Comparison of ENCODE assay signal across 16 cellular contexts in genomic region chr7:83876593-83876992, GRCh38.
DNase-seq lines count a peak whose midpoint lies in the region; ATAC-seq and TF ChIP-seq lines count a peak whose summit lies in the region.
"Had no signal": no experiment of that assay in that cellular context is flagged by ENCODE, and none has a peak within 500 bp of the region (broad histone marks: within the 10 kb centered on the region; RNA-seq: fewer than 3 reads in every experiment).

No MANE protein-coding gene starts in this region.

- H3K9me3 ChIP-seq in endodermal cell (ENCODE audit: control insufficient read depth, low read length), result peaks cover 12% of the 10 kb centered on the region
- H3K9me3 ChIP-seq: tibial nerve had no signal

- TF ChIP-seq CTCF in astrocyte of the spinal cord (IDR thresholded peaks at IDR 0.05; ENCODE audit: low read depth, low read length) (no peak), endodermal cell (conservative IDR thresholded peaks at IDR 0.05) (no peak)

- H3K4me3 Mint-ChIP-seq in endodermal cell, result no peak overlapping the region
- H3K4me3 Mint-ChIP-seq: activated naive CD8-positive, alpha-beta T cell treated with anti-CD3 and anti-CD28 coated beads for 36 hours had no signal

- no peak for ATAC-seq in GM18873 (IDR thresholded peaks at IDR 0.05; ENCODE audit: low FRiP score, unreplicated experiment)
- ATAC-seq: left cardiac atrium had no signal

- H3K4me3 ChIP-seq in astrocyte of the spinal cord (ENCODE audit: low read depth, low read length), result no peak overlapping the region
- no peak overlapping the region for H3K4me3 ChIP-seq in endodermal cell (ENCODE audit: low read length)
- H3K4me3 ChIP-seq: coronary artery, tibial nerve had no signal

- no peaks in the 10 kb centered on the region for H3K36me3 ChIP-seq in endodermal cell (ENCODE audit: control insufficient read depth, insufficient read depth, low read length)
- H3K36me3 ChIP-seq: tibial nerve had no signal

- no peak overlapping the region for H3K27ac Mint-ChIP-seq in endodermal cell
- H3K27ac Mint-ChIP-seq: activated naive CD8-positive, alpha-beta T cell treated with anti-CD3 and anti-CD28 coated beads for 36 hours; progenitor cell of endocrine pancreas had no signal

- no peaks in the 10 kb centered on the region for H3K4me1 ChIP-seq in endodermal cell (ENCODE audit: control insufficient read depth, insufficient read depth, low read length)
- H3K4me1 ChIP-seq: tibial nerve had no signal

- in situ Hi-C loops in astrocyte of the spinal cord (cut with HindIII; ENCODE audit: low sequenced_read_pairs), result no loop called here

- DNase-seq in AG08395 (ENCODE audit: low spot score), result peak; percentile 33
- DNase-seq in M059J (ENCODE audit: low read depth), result peak; percentile 32
- peak; percentile 59 for DNase-seq in astrocyte of the spinal cord (ENCODE audit: low read depth, low spot score)
- peak; percentile 6 for DNase-seq in iPS-NIHi11 (ENCODE audit: low spot score)
- no peak for DNase-seq in retina
- no peak for DNase-seq in endodermal cell
- no peak for DNase-seq in activated CD4-positive, alpha-beta T cell treated with anti-CD3 and anti-CD28 coated beads for 1 hour
- DNase-seq: activated CD4-positive, CD25-positive, alpha-beta regulatory T cell treated with anti-CD3 and anti-CD28 coated beads, Interleukin-2, amount 50 U/mL, for 72 hours; activated naive CD8-positive, alpha-beta T cell treated with anti-CD3 and anti-CD28 coated beads for 36 hours; left cardiac atrium; NCI-H1105; OCI-M1 had no signal

- H3K27me3 ChIP-seq in endodermal cell (ENCODE audit: control insufficient read depth, insufficient read depth, low read length, poor library complexity, severe bottlenecking), result no peaks in the 10 kb centered on the region
- H3K27me3 ChIP-seq: tibial nerve had no signal

- 92 to 95% methylated on average over 2 of the region's 2 CpGs for WGBS in endodermal cell (ENCODE audit: insufficient coverage in 1 of 2, insufficient read length in 1 of 2), 2 experiments

- H3K27me3 Mint-ChIP-seq in endodermal cell (ENCODE audit: insufficient read depth), result no peaks in the 10 kb centered on the region
- H3K27me3 Mint-ChIP-seq: activated naive CD8-positive, alpha-beta T cell treated with anti-CD3 and anti-CD28 coated beads for 36 hours; progenitor cell of endocrine pancreas had no signal

- H3K36me3 Mint-ChIP-seq in endodermal cell (ENCODE audit: low read depth), result peaks cover 5% of the 10 kb centered on the region
- H3K36me3 Mint-ChIP-seq: activated naive CD8-positive, alpha-beta T cell treated with anti-CD3 and anti-CD28 coated beads for 36 hours had no signal

- H3K27ac ChIP-seq in endodermal cell (ENCODE audit: low read depth, low read length), result no peak overlapping the region
- H3K27ac ChIP-seq: coronary artery, tibial nerve had no signal

- peaks cover 1% of the 10 kb centered on the region for H3K4me1 Mint-ChIP-seq in endodermal cell
- H3K4me1 Mint-ChIP-seq: activated naive CD8-positive, alpha-beta T cell treated with anti-CD3 and anti-CD28 coated beads for 36 hours had no signal

- H3K9me3 Mint-ChIP-seq in endodermal cell, result peaks cover 4% of the 10 kb centered on the region
- H3K9me3 Mint-ChIP-seq: activated naive CD8-positive, alpha-beta T cell treated with anti-CD3 and anti-CD28 coated beads for 36 hours had no signal

- no peak overlapping the region for H3K9ac ChIP-seq in endodermal cell (ENCODE audit: extremely low read depth, low read length, poor library complexity, severe bottlenecking)

Comparison
In these comparisons a context has a peak if more than half of its experiments do, and no peak if none do; other contexts are left out.
1. DNase-seq: peak in AG08395 (single experiment), M059J (single experiment), astrocyte of the spinal cord (single experiment) and iPS-NIHi11 (single experiment); none in retina (single experiment), endodermal cell (single experiment) and activated CD4-positive, alpha-beta T cell treated with anti-CD3 and anti-CD28 coated beads for 1 hour (single experiment).